ENCODE assay signal across 13 cellular contexts in the genomic region with DNA sequence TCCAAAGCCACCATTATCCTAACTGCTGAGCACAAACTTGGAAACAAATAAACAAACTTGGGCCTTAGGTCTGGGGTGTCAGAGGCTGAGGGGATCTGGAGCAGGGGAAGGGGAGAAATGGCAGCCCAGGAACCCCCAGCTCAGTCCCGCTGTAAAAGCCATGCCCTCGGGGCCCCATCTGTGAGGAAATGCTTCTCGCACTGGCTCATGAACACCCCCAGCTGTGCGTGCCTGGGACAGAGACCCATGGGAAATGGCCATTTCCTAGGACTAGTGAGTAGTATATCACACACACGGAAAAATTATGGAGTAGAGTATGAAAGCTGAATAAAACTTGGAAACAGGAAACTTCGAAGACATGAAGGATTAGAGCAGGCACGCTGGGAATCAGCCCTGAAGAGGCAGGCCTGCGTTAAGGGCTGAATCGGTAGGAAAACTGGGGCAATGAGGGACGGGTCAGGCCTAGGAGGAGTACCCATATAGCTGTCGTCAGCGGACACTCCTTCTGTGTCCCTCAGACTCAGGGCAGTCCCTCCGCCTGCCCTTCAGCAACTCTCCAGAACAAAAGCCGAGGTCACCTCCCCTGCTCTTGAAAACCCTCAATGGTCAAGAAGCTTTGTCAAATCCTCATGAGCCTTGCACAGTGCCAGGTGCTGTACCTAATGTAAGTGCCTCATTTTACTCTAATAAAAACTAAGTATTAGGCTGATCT.
DNase-seq lines count a peak whose midpoint lies in the region; ATAC-seq and TF ChIP-seq lines count a peak whose summit lies in the region.
"Had no signal": no experiment of that assay in that cellular context is flagged by ENCODE, and none has a peak within 500 bp of the region (broad histone marks: within the 10 kb centered on the region; RNA-seq: fewer than 3 reads in every experiment).

No MANE protein-coding gene starts in this region.

- peaks cover 14% of the 10 kb centered on the region for H3K36me3 Mint-ChIP-seq in T-helper 17 cell (ENCODE audit: low read depth)
- peaks cover 62% of the 10 kb centered on the region for H3K36me3 Mint-ChIP-seq in stimulated activated effector memory CD8-positive, alpha-beta T cell treated with anti-CD3 and anti-CD28 coated beads, Interleukin-12 subunit alpha, Interleukin-12 subunit beta, amount 100 ng/mL, for 72 hours

- intact Hi-C loops in lower lobe of right lung (cut with DNase I) (no loop called here), sciatic nerve (cut with DNase I) (no loop called here)

- H3K27me3 ChIP-seq in lower lobe of right lung (ENCODE audit: low read depth), result no peaks in the 10 kb centered on the region

- no peaks in the 10 kb centered on the region for H3K9me3 Mint-ChIP-seq in stimulated activated effector memory CD8-positive, alpha-beta T cell treated with anti-CD3 and anti-CD28 coated beads, Interleukin-12 subunit alpha, Interleukin-12 subunit beta, amount 100 ng/mL, for 72 hours

- ATAC-seq in T-helper 17 cell, result no peak
- peak; percentile 18 to 69 for ATAC-seq in lower lobe of right lung
- ATAC-seq in stimulated activated effector memory CD8-positive, alpha-beta T cell treated with anti-CD3 and anti-CD28 coated beads, Interleukin-12 subunit alpha, Interleukin-12 subunit beta, amount 100 ng/mL, for 72 hours, result no peak
- ATAC-seq in sciatic nerve, result no peak
- ATAC-seq: GM12878 had no signal

- TF ChIP-seq CTCF in lower lobe of right lung (IDR thresholded peaks at IDR 0.05), result no peak

- H3K27ac Mint-ChIP-seq in T-helper 17 cell, result peak overlapping the region; percentile 81
- peak overlapping the region; percentile 70 for H3K27ac Mint-ChIP-seq in stimulated activated effector memory CD8-positive, alpha-beta T cell treated with anti-CD3 and anti-CD28 coated beads, Interleukin-12 subunit alpha, Interleukin-12 subunit beta, amount 100 ng/mL, for 72 hours

- no peak overlapping the region for H3K4me3 ChIP-seq in lower lobe of right lung
- H3K4me3 ChIP-seq: GM12878 had no signal

- no peaks in the 10 kb centered on the region for H3K27me3 Mint-ChIP-seq in T-helper 17 cell

- H3K9me3 ChIP-seq in T-helper 17 cell (ENCODE audit: control insufficient read depth, low read length, poor library complexity, severe bottlenecking) (no peaks in the 10 kb centered on the region), lower lobe of right lung (no peaks in the 10 kb centered on the region)

- peak; percentile 59 for DNase-seq in EH (ENCODE audit: low read depth)
- no peak for DNase-seq in T-helper 17 cell
- DNase-seq in lower lobe of right lung, result no peak
- DNase-seq in stimulated activated effector memory CD8-positive, alpha-beta T cell treated with anti-CD3 and anti-CD28 coated beads, Interleukin-12 subunit alpha, Interleukin-12 subunit beta, amount 100 ng/mL, for 72 hours (ENCODE audit: low spot score in 2 of 2), result no peak
- no peak for DNase-seq in SK-N-DZ (ENCODE audit: low spot score)
- no peak for DNase-seq in sciatic nerve (ENCODE audit: low spot score)
- no peak for DNase-seq in NCI-H446 (lab: John Stamatoyannopoulos, UW)
- DNase-seq: DMS153, NCI-H1436, NCI-H2029 treated with DMSO at 0.1 percent for 48 hours, NCI-H524, SHP77 treated with DMSO at 0.1 percent for 48 hours had no signal

- H3K27ac ChIP-seq in lower lobe of right lung, result no peak overlapping the region

- peaks cover 35% of the 10 kb centered on the region for H3K36me3 ChIP-seq in lower lobe of right lung

- H3K4me3 Mint-ChIP-seq in T-helper 17 cell, result no peak overlapping the region
- H3K4me3 Mint-ChIP-seq in stimulated activated effector memory CD8-positive, alpha-beta T cell treated with anti-CD3 and anti-CD28 coated beads, Interleukin-12 subunit alpha, Interleukin-12 subunit beta, amount 100 ng/mL, for 72 hours, result no peak overlapping the region

- peaks cover 8% of the 10 kb centered on the region for H3K4me1 Mint-ChIP-seq in T-helper 17 cell
- peaks cover 7% of the 10 kb centered on the region for H3K4me1 Mint-ChIP-seq in stimulated activated effector memory CD8-positive, alpha-beta T cell treated with anti-CD3 and anti-CD28 coated beads, Interleukin-12 subunit alpha, Interleukin-12 subunit beta, amount 100 ng/mL, for 72 hours

- peaks cover 16% of the 10 kb centered on the region for H3K4me1 ChIP-seq in lower lobe of right lung

Comparison
In these comparisons a context has a peak if more than half of its experiments do, and no peak if none do; other contexts are left out.
1. ATAC-seq: peak in lower lobe of right lung (2 of 2); none in T-helper 17 cell (single experiment), stimulated activated effector memory CD8-positive, alpha-beta T cell treated with anti-CD3 and anti-CD28 coated beads, Interleukin-12 subunit alpha, Interleukin-12 subunit beta, amount 100 ng/mL, for 72 hours (single experiment) and sciatic nerve (single experiment).